21 cellular contexts compared by ENCODE assay signal in the genomic region with DNA sequence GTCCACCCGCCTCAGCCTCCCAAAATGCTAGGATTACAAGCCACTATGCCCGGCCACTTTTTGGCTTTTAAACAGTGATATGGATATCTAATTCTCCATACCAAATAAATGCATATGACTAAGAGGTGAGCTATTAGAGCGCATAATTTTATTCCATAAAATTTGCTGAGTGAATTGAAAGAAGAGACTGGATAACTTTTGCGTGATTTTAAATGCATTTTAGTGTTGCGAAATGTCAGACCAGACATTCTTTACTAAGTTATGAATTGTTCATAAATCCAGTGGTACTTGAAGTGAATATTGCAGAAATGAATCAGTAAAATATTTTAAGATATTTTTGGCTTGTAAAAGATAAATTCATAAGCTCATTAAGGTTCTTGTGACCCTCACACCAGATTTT. TPM values are rescaled to one million over a fixed set of nuclear protein-coding genes. Genes with fewer than 3 reads are reported as not detected.
"Had no signal": no experiment of that assay in that cellular context is flagged by ENCODE, and none has a peak within 500 bp of the region (broad histone marks: within the 10 kb centered on the region; RNA-seq: fewer than 3 reads in every experiment).

No MANE protein-coding gene starts in this region.

- H3K27ac Mint-ChIP-seq: activated CD4-positive, alpha-beta memory T cell treated with anti-CD3 and anti-CD28 coated beads, Interleukin-2, amount 10 ng/mL, durations not matched to agents 7 days and 5 days; activated CD4-positive, alpha-beta T cell treated with anti-CD3 and anti-CD28 coated beads for 36 hours; activated naive CD4-positive, alpha-beta T cell treated with anti-CD3 and anti-CD28 coated beads, Interleukin-2, amount 50 U/mL, for 72 hours; dendritic cell treated with granulocyte-macrophage colony-stimulating factor and Interleukin-4, amounts not matched to agents 40 ng/mL and 50 ng/mL, for 4 days; mesothelial cell of epicardium; stimulated activated naive CD8-positive, alpha-beta T cell treated with anti-CD3 and anti-CD28 coated beads, Interleukin-15, Interleukin-2, amounts not matched to agents 100 ng/mL and 50 ng/mL, for 24 hours; T-helper 17 cell; type B pancreatic cell had no signal

- H3K4me3 ChIP-seq: gastroesophageal sphincter, heart right ventricle, lower lobe of right lung, psoas muscle, spleen had no signal

- H3K4me3 Mint-ChIP-seq: activated CD4-positive, alpha-beta memory T cell treated with anti-CD3 and anti-CD28 coated beads, Interleukin-2, amount 10 ng/mL, durations not matched to agents 7 days and 5 days; activated CD4-positive, alpha-beta T cell treated with anti-CD3 and anti-CD28 coated beads for 36 hours; activated T-cell treated with anti-CD3 and anti-CD28 coated beads, Interleukin-2, amount 50 U/mL, for 4 hours; dendritic cell treated with granulocyte-macrophage colony-stimulating factor and Interleukin-4, amounts not matched to agents 40 ng/mL and 50 ng/mL, for 4 days; mesothelial cell of epicardium; stimulated activated naive CD8-positive, alpha-beta T cell treated with anti-CD3 and anti-CD28 coated beads, Interleukin-15, Interleukin-2, amounts not matched to agents 100 ng/mL and 50 ng/mL, for 24 hours; T-helper 17 cell; type B pancreatic cell had no signal

- H3K27me3 ChIP-seq: gastroesophageal sphincter, heart right ventricle, spleen had no signal

- H3K27me3 Mint-ChIP-seq: activated CD4-positive, alpha-beta memory T cell treated with anti-CD3 and anti-CD28 coated beads, Interleukin-2, amount 10 ng/mL, durations not matched to agents 7 days and 5 days; activated CD4-positive, alpha-beta T cell treated with anti-CD3 and anti-CD28 coated beads for 36 hours; dendritic cell treated with granulocyte-macrophage colony-stimulating factor and Interleukin-4, amounts not matched to agents 40 ng/mL and 50 ng/mL, for 4 days; stimulated activated naive CD8-positive, alpha-beta T cell treated with anti-CD3 and anti-CD28 coated beads, Interleukin-15, Interleukin-2, amounts not matched to agents 100 ng/mL and 50 ng/mL, for 24 hours; T-helper 17 cell; type B pancreatic cell had no signal

- ATAC-seq: activated CD4-positive, alpha-beta T cell treated with anti-CD3 and anti-CD28 coated beads for 36 hours; activated naive CD4-positive, alpha-beta T cell treated with anti-CD3 and anti-CD28 coated beads, Interleukin-2, amount 50 U/mL, for 72 hours; activated T-cell treated with anti-CD3 and anti-CD28 coated beads, Interleukin-2, amount 50 U/mL, for 4 hours; gastroesophageal sphincter; heart right ventricle; left colon; lower lobe of right lung; psoas muscle; sciatic nerve; T-helper 17 cell had no signal

- H3K36me3 Mint-ChIP-seq: activated naive CD4-positive, alpha-beta T cell treated with anti-CD3 and anti-CD28 coated beads, Interleukin-2, amount 50 U/mL, for 72 hours had no signal

- H3K4me1 Mint-ChIP-seq: activated CD4-positive, alpha-beta T cell treated with anti-CD3 and anti-CD28 coated beads for 36 hours; mesothelial cell of epicardium had no signal

- H3K9me3 ChIP-seq: gastroesophageal sphincter, heart right ventricle, lower lobe of right lung, psoas muscle, spleen had no signal

- H3K4me1 ChIP-seq: gastroesophageal sphincter, lower lobe of right lung, spleen had no signal

- DNase-seq: activated CD4-positive, alpha-beta memory T cell treated with anti-CD3 and anti-CD28 coated beads, Interleukin-2, amount 10 ng/mL, durations not matched to agents 7 days and 5 days; activated CD4-positive, alpha-beta T cell treated with anti-CD3 and anti-CD28 coated beads for 36 hours; activated gamma-delta T cell; activated T-cell treated with anti-CD3 and anti-CD28 coated beads, Interleukin-2, amount 50 U/mL, for 4 hours; effector memory CD4-positive, alpha-beta T cell; heart right ventricle; left colon; lower lobe of right lung; psoas muscle; spleen; T-helper 17 cell; WERI-Rb-1 had no signal

- H3K9me3 Mint-ChIP-seq: activated CD4-positive, alpha-beta memory T cell treated with anti-CD3 and anti-CD28 coated beads, Interleukin-2, amount 10 ng/mL, durations not matched to agents 7 days and 5 days; activated naive CD4-positive, alpha-beta T cell treated with anti-CD3 and anti-CD28 coated beads, Interleukin-2, amount 50 U/mL, for 72 hours; activated T-cell treated with anti-CD3 and anti-CD28 coated beads, Interleukin-2, amount 50 U/mL, for 4 hours; dendritic cell treated with granulocyte-macrophage colony-stimulating factor and Interleukin-4, amounts not matched to agents 40 ng/mL and 50 ng/mL, for 4 days; mesothelial cell of epicardium; stimulated activated naive CD8-positive, alpha-beta T cell treated with anti-CD3 and anti-CD28 coated beads, Interleukin-15, Interleukin-2, amounts not matched to agents 100 ng/mL and 50 ng/mL, for 24 hours; type B pancreatic cell had no signal

- H3K27ac ChIP-seq: gastroesophageal sphincter, heart right ventricle, lower lobe of right lung, psoas muscle, spleen, WERI-Rb-1 had no signal

RNA-seq across cellular contexts. Expression of gene FAM186A, which starts 57.5 kb away (rescaled TPM):
- total RNA-seq: activated CD4-positive, alpha-beta memory T cell treated with anti-CD3 and anti-CD28 coated beads, Interleukin-2, amount 10 ng/mL, durations not matched to agents 7 days and 5 days; activated CD4-positive, alpha-beta T cell treated with anti-CD3 and anti-CD28 coated beads for 36 hours; activated T-cell treated with anti-CD3 and anti-CD28 coated beads, Interleukin-2, amount 50 U/mL, for 4 hours; gastroesophageal sphincter; heart right ventricle; left colon; lower lobe of right lung; mesothelial cell of epicardium; osteocyte; psoas muscle; sciatic nerve; spleen; T-helper 17 cell; temporal lobe had no signal
